ENCODE assay signal across 15 cellular contexts in genomic region chr1:10540277-10541005, GRCh38.
DNase-seq lines count a peak whose midpoint lies in the region; ATAC-seq and TF ChIP-seq lines count a peak whose summit lies in the region.
"Had no signal": no experiment of that assay in that cellular context is flagged by ENCODE, and none has a peak within 500 bp of the region (broad histone marks: within the 10 kb centered on the region; RNA-seq: fewer than 3 reads in every experiment).

No MANE protein-coding gene starts in this region.

- H3K9me3 ChIP-seq in muscle layer of duodenum (ENCODE audit: control insufficient read depth in 1 of 2, low read length in 2 of 2): no peaks in the 10 kb centered on the region

- peak overlapping the region; percentile 41 for H3K27ac ChIP-seq in muscle layer of duodenum (ENCODE audit: low read length)

- no peaks in the 10 kb centered on the region for H3K27me3 ChIP-seq in muscle layer of duodenum (ENCODE audit: low read depth, low read length)

- H3K4me3 ChIP-seq in fibroblast of the aortic adventitia (ENCODE audit: low read depth, low read length) (no peak overlapping the region), muscle layer of duodenum (ENCODE audit: low read depth in 1 of 2, low read length in 2 of 2) (no peak overlapping the region)

- H3K4me1 ChIP-seq in muscle layer of duodenum (ENCODE audit: control insufficient read depth in 1 of 2, insufficient read depth in 2 of 2, low read length in 2 of 2): peaks cover 0 to 9% of the 10 kb centered on the region in 2 donors

- peaks cover 9 to 14% of the 10 kb centered on the region in 2 donors for H3K36me3 ChIP-seq in muscle layer of duodenum (ENCODE audit: control insufficient read depth in 1 of 2, insufficient read depth in 2 of 2, low read length in 2 of 2)

- no peak for ATAC-seq in GM21825 (IDR thresholded peaks at IDR 0.05; ENCODE audit: unreplicated experiment)
- ATAC-seq in HG02798 (IDR thresholded peaks at IDR 0.05; ENCODE audit: poor library complexity, unreplicated experiment): no peak
- ATAC-seq in GM21367 (IDR thresholded peaks at IDR 0.05; ENCODE audit: unreplicated experiment): no peak
- ATAC-seq: effector memory CD8-positive, alpha-beta T cell had no signal

- DNase-seq in AG20443 (ENCODE audit: low spot score) (peak; percentile 71), RPMI7951 (ENCODE audit: low read depth) (peak; percentile 45), fibroblast of the aortic adventitia (ENCODE audit: low read depth) (peak; percentile 30), NCI-H2171 treated with DMSO at 0.1 percent for 48 hours (lab: John Stamatoyannopoulos, UW) (no peak)
- DNase-seq: activated CD4-positive, alpha-beta T cell treated with anti-CD3 and anti-CD28 coated beads for 4 hours; AML-193; effector memory CD8-positive, alpha-beta T cell; hippocampal formation; NCI-H1105 treated with DMSO at 0.1 percent for 48 hours; NCI-H524; stimulated activated CD4-positive, alpha-beta T cell treated with anti-CD3 and anti-CD28 coated beads, Interleukin-2, amount 100 ng/mL, for 24 hours had no signal

- TF ChIP-seq CTCF in fibroblast of the aortic adventitia (IDR thresholded peaks at IDR 0.05; ENCODE audit: insufficient read depth, low read length): no peak
